Comparison of ENCODE assay signal across 8 cellular contexts in the genomic region with DNA sequence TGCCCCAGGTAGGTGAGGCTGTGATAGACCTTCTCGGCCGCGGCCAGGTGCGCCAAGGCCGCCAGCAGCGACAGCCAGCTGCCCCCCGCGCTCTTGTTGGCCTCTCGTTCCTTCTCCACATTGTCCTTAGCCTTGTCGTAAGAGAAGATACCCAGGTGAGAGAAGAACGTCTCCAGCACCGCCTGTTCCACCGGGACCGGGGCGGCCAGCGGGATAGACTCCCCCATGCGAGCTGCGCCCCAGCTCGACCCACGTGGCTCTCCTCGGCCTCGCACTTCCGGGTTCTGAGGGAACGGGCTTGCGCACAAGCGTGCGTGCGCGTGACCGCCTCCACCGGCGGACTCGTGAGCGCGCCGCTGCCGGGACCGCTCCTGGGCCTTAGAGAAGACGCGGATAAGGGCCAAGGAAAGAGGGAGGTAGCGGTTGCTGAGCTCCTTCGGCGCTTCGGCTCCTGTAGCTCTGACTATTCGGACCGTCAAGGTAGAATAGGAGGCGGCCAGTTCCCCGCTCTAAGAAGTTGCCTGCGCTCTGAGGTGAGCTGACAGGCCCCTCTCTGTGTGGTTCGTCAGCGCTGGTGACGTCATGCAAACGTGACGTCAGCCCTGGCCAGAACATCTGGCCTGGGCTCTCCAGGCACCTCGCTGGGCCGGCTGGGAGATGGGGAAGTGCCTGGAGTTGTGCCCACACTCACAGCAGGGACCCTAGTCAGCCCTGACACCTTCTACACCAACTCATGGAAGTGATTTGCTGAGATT. TPM values are rescaled to one million over a fixed set of nuclear protein-coding genes. Genes with fewer than 3 reads are reported as not detected.
DNase-seq lines count a peak whose midpoint lies in the region; ATAC-seq, FAIRE-seq and TF ChIP-seq lines count a peak whose summit lies in the region.

TSS of gene KICS2 (minus strand) at position 286 of the 755 bp plus-strand sequence. CDS start at position 227, 59 bp downstream.

- WGBS in HepG2 (ENCODE audit: low lambda C conversion rate), result 1% methylated on average over 11 of the region's 56 CpGs

- peak within 1 kb of the TSS; percentile 83 for H3K4me2 ChIP-seq in HepG2 (ENCODE audit: low read depth, low read length)

- peak within 1 kb of the TSS; percentile 99 for H3K4me3 Mint-ChIP-seq in CD14-positive monocyte
- H3K4me3 Mint-ChIP-seq in dendritic cell treated with granulocyte-macrophage colony-stimulating factor and Interleukin-4, amounts not matched to agents 40 ng/mL and 50 ng/mL, for 4 days, result peak within 1 kb of the TSS; percentile 97

- DNase-seq in CD14-positive monocyte (ENCODE audit: low spot score) (peak; percentile 94), NCI-H69 (lab: John Stamatoyannopoulos, UW) (peak; percentile 98), HepG2 (ENCODE audit: low spot score) (peak; percentile 82)
- peak; percentile 82 to 85 for DNase-seq in activated CD4-positive, alpha-beta T cell treated with anti-CD3 and anti-CD28 coated beads, Interleukin-2, amount 50 U/mL, for 24 hours (ENCODE audit: low read depth in 1 of 2, low spot score in 1 of 2)
- DNase-seq in stimulated activated CD4-positive, alpha-beta T cell treated with anti-CD3 and anti-CD28 coated beads, Interleukin-2, amount 100 ng/mL, for 48 hours, result peak; percentile 81 to 82

- peak; percentile 26; the same call in 1 of the 2 replicates for TF ChIP-seq RAD21 in HepG2 (CRISPR knock-in tag; IDR thresholded peaks at IDR 0.05)

- BruUV-seq in HepG2 (replicated peaks; lab: Mats Ljungman, UMichigan), result TSS peak; percentile 92

- TF ChIP-seq CTCF in CD14-positive monocyte (IDR thresholded peaks at IDR 0.05), result no peak
- TF ChIP-seq CTCF in HepG2 (CRISPR knock-in tag; IDR thresholded peaks at IDR 0.05), result peak; percentile 24; the same call in 1 of the 2 replicates

- peak within 1 kb of the TSS; percentile 92 to 99 (median 96) for H3K27ac Mint-ChIP-seq in CD14-positive monocyte
- H3K27ac Mint-ChIP-seq in dendritic cell treated with granulocyte-macrophage colony-stimulating factor and Interleukin-4, amounts not matched to agents 40 ng/mL and 50 ng/mL, for 4 days, result peak within 1 kb of the TSS; percentile 89

- H3K36me3 ChIP-seq in HepG2 (replicated peaks in 1 of 2; ENCODE audit: control insufficient read depth in 1 of 2, insufficient read depth in 2 of 2, low read length in 2 of 2), result no peaks in the 10 kb centered on the region

- POLR2A ChIA-PET in HepG2 (lab: Yijun Ruan, JAX), result interaction anchor here (1.0 to 1.5 kb wide), 3 partner anchors 15 to 378 kb away, joined by 6 to 12 read pairs (median 6); partner anchors contain the start of genes SRGAP1 and XPOT

- TF ChIP-seq POLR2A in HepG2 (IDR thresholded peaks at IDR 0.05; ENCODE audit: insufficient read depth in 1 of 2, low read depth in 2 of 2, low read length in 2 of 2), result peak; percentile 88 to 91

- in situ Hi-C loops in HepG2 (cut with HindIII; ENCODE audit: extremely low pct_ligation_motif_present, low pct_unique_long_range_greater_than_20kb), result no loop called here

- peak; percentile 23 for FAIRE-seq in HepG2 (lab: Jason Lieb, UNC)

- no peaks in the 10 kb centered on the region for H3K27me3 ChIP-seq in HepG2 (ENCODE audit: control insufficient read depth in 1 of 2, insufficient read depth in 2 of 2, low read length in 2 of 2)

- peaks cover 0 to 4% (median 4%) of the 10 kb centered on the region in 3 donors for H3K27me3 Mint-ChIP-seq in CD14-positive monocyte (ENCODE audit: low read depth in 3 of 3)
- H3K27me3 Mint-ChIP-seq in dendritic cell treated with granulocyte-macrophage colony-stimulating factor and Interleukin-4, amounts not matched to agents 40 ng/mL and 50 ng/mL, for 4 days, result no peaks in the 10 kb centered on the region

- H3K9me3 Mint-ChIP-seq in CD14-positive monocyte, result no peaks in the 10 kb centered on the region
- H3K9me3 Mint-ChIP-seq in dendritic cell treated with granulocyte-macrophage colony-stimulating factor and Interleukin-4, amounts not matched to agents 40 ng/mL and 50 ng/mL, for 4 days, result no peaks in the 10 kb centered on the region

- H4K20me1 ChIP-seq in HepG2 (ENCODE audit: insufficient read depth, low read length), result no peaks in the 10 kb centered on the region

- H3K9ac ChIP-seq in HepG2 (ENCODE audit: insufficient read depth, low read depth, low read length), result peak within 1 kb of the TSS; percentile 88

- H3K79me2 ChIP-seq in HepG2 (ENCODE audit: insufficient read depth, low read length), result peaks cover 6% of the 10 kb centered on the region

- H3K4me3 ChIP-seq in HepG2 (replicated peaks in 1 of 3; ENCODE audit: insufficient read depth in 1 of 3, low read depth in 2 of 3, low read length in 3 of 3), result peak within 1 kb of the TSS; percentile 62 to 92 (median 86)

- intact Hi-C loops in CD14-positive monocyte (cut with micrococcal nuclease), result loop anchor here in 1 of 2 donors (10.0 kb wide), 1 partner anchor 183 kb away; the partner anchor contains the start of gene XPOT
- intact Hi-C loops in dendritic cell treated with granulocyte-macrophage colony-stimulating factor and Interleukin-4, amounts not matched to agents 40 ng/mL and 50 ng/mL, for 4 days (cut with micrococcal nuclease), result loop anchor here (10.0 kb wide), 2 partner anchors 137 to 257 kb away; no protein-coding TSS in a partner anchor
- intact Hi-C loops in HepG2 (cut with micrococcal nuclease; ENCODE audit: unreplicated experiment), result loop anchor here (2.0 kb wide), 1 partner anchor 183 kb away; the partner anchor contains the start of gene XPOT

- peaks cover 20% of the 10 kb centered on the region for H3K4me1 ChIP-seq in HepG2 (ENCODE audit: insufficient read depth, low read length)

- TF ChIP-seq EP300 in HepG2 (IDR thresholded peaks at IDR 0.05; ENCODE audit: low read depth in 2 of 2, low read length in 2 of 2), result no peak
- peak; percentile 67; the same call in 1 of the 2 replicates for TF ChIP-seq EP300 in HepG2 (CRISPR knock-in tag; IDR thresholded peaks at IDR 0.05; ENCODE audit: borderline replicate concordance)

- H3K27ac ChIP-seq in HepG2 (ENCODE audit: extremely low read length, insufficient read depth, low read length), result peak within 1 kb of the TSS; percentile 78

- H3K4me1 Mint-ChIP-seq in CD14-positive monocyte, result peaks cover 31% of the 10 kb centered on the region
- peaks cover 28% of the 10 kb centered on the region for H3K4me1 Mint-ChIP-seq in dendritic cell treated with granulocyte-macrophage colony-stimulating factor and Interleukin-4, amounts not matched to agents 40 ng/mL and 50 ng/mL, for 4 days (ENCODE audit: low read depth)

- CTCF ChIA-PET in HepG2 (lab: Yijun Ruan, JAX; ENCODE audit: low intra/inter-chr PET ratio, low total read pairs), result no interaction called here

- peak; percentile 89 for ATAC-seq in GM19372 (IDR thresholded peaks at IDR 0.05; ENCODE audit: low read depth, unreplicated experiment)
- peak; percentile 96 for ATAC-seq in HG03521 (IDR thresholded peaks at IDR 0.05; ENCODE audit: unreplicated experiment)
- peak; percentile 96 for ATAC-seq in HepG2

- no peaks in the 10 kb centered on the region for H3K36me3 Mint-ChIP-seq in CD14-positive monocyte
- H3K36me3 Mint-ChIP-seq in dendritic cell treated with granulocyte-macrophage colony-stimulating factor and Interleukin-4, amounts not matched to agents 40 ng/mL and 50 ng/mL, for 4 days (ENCODE audit: low read depth), result peaks cover 11% of the 10 kb centered on the region

- H2AFZ ChIP-seq in HepG2 (ENCODE audit: low read length), result peak within 1 kb of the TSS; percentile 89

- H3K9me3 ChIP-seq in HepG2 (ENCODE audit: low read length), result no peaks in the 10 kb centered on the region

TF ChIP-seq in HepG2, 621 proteins besides CTCF, POLR2A, EP300 and RAD21 (continues in another document):
- TF ChIP-seq, protein P1, sequence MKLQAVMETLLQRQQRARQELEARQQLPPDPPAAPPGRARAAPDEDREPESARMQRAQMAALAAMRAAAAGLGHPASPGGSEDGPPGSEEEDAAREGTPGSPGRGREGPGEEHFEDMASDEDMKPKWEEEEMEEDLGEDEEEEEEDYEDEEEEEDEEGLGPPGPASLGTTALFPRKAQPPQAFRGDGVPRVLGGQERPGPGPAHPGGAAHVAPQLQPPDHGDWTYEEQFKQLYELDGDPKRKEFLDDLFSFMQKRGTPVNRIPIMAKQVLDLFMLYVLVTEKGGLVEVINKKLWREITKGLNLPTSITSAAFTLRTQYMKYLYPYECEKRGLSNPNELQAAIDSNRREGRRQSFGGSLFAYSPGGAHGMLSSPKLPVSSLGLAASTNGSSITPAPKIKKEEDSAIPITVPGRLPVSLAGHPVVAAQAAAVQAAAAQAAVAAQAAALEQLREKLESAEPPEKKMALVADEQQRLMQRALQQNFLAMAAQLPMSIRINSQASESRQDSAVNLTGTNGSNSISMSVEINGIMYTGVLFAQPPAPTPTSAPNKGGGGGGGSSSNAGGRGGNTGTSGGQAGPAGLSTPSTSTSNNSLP (IDR thresholded peaks at IDR 0.05; ENCODE audit: low read depth, low read length), result no peak
- TF ChIP-seq, protein P2, sequence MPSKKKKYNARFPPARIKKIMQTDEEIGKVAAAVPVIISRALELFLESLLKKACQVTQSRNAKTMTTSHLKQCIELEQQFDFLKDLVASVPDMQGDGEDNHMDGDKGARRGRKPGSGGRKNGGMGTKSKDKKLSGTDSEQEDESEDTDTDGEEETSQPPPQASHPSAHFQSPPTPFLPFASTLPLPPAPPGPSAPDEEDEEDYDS (CRISPR knock-in tag; IDR thresholded peaks at IDR 0.05), result no peak

RNA-seq across cellular contexts. Expression of gene KICS2, which starts in this region (rescaled TPM):
- polyA plus RNA-seq in CD14-positive monocyte, result 1 to 10 TPM; 2.7 to 3.5 TPM
- 6.6 and 6.8 TPM in 2 replicates for total RNA-seq in HepG2 (2016; rRNA removed; fragmentation: Illumina TruSeq; extraction: Trizol)
- 4.8 and 6.6 TPM in 2 replicates for total RNA-seq in HepG2 (2016; cell fraction: cytosol; rRNA removed; fragmentation: Illumina TruSeq; extraction: Trizol; ENCODE audit: low read depth)
- 8.0 and 8.8 TPM in 2 replicates for total RNA-seq in HepG2 (2016; cell fraction: insoluble cytoplasmic fraction; rRNA removed; fragmentation: Illumina TruSeq; extraction: Trizol)
- 6.7 and 8.2 TPM in 2 replicates for total RNA-seq in HepG2 (2016; cell fraction: membrane; rRNA removed; fragmentation: Illumina TruSeq; extraction: Trizol)
- 12.1 and 12.3 TPM in 2 replicates for total RNA-seq in HepG2 (2016; cell fraction: nucleus; rRNA removed; fragmentation: Illumina TruSeq; extraction: Trizol)
- polyA plus RNA-seq in HepG2 (2011; rRNA removed), result 3.3 and 3.5 TPM in 2 replicates
- polyA plus RNA-seq in HepG2 (2011; cell fraction: cytosol; rRNA removed), result 3.0 TPM in 2 replicates
- polyA plus RNA-seq in HepG2 (2011; cell fraction: nucleus; rRNA removed), result 6.5 and 8.2 TPM in 2 replicates
- 3.0 and 3.6 TPM in 2 replicates for polyA plus RNA-seq in HepG2 (2012)
- 1.6 and 1.7 TPM in 2 replicates for polyA plus RNA-seq in HepG2 (2016; cell fraction: cytosol; fragmentation: Illumina TruSeq; extraction: Trizol; ENCODE audit: low read depth)
- 5.8 and 6.1 TPM in 2 replicates for polyA plus RNA-seq in HepG2 (2016; cell fraction: insoluble cytoplasmic fraction; fragmentation: Illumina TruSeq; extraction: Trizol; ENCODE audit: low read depth)
- 2.8 and 3.4 TPM in 2 replicates for polyA plus RNA-seq in HepG2 (2016; cell fraction: membrane; fragmentation: Illumina TruSeq; extraction: Trizol; ENCODE audit: low read depth)
- polyA plus RNA-seq in HepG2 (2016; cell fraction: nucleus; fragmentation: Illumina TruSeq; extraction: Trizol; ENCODE audit: insufficient read depth, low read depth), result 5.2 and 5.9 TPM in 2 replicates
- 9.8 and 11.4 TPM in 2 replicates for polyA minus RNA-seq in HepG2 (2011; rRNA and poly(A)+ RNA removed; ENCODE audit: low replicate concordance)
- polyA minus RNA-seq in HepG2 (2011; cell fraction: cytosol; rRNA and poly(A)+ RNA removed), result 3.3 and 4.2 TPM in 2 replicates
- 18.0 and 22.3 TPM in 2 replicates for polyA minus RNA-seq in HepG2 (2011; cell fraction: nucleus; rRNA and poly(A)+ RNA removed)

Comparison
In these comparisons a context has a peak if more than half of its experiments do, and no peak if none do; other contexts are left out.
1. Peak in every context shown above with its lines: DNase-seq, ATAC-seq, H3K4me3 ChIP-seq and H3K27ac ChIP-seq.